ENCODE assay signal across 10 cellular contexts in the genomic region with DNA sequence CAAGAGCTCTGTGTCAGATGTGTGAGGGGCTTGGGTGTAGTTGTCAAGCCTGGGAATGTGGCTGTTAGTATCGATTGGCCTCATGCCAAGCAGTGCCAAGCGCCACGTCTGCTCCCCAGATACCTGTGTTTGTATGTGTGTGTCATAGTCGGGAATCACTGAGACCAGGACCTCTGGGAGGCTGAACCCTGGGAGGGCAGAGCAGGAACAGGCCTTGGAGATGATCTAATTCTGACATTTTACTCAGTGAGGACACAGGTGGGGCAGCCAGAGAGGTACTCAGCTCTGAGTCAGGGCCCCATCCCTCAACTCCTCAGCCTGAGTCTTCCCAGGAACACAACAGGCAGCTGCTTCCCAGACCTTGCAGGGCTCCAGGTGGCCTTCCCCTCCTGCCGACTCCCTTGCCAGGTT. TPM values are rescaled to one million over a fixed set of nuclear protein-coding genes. Genes with fewer than 3 reads are reported as not detected.
A peak's percentile ranks its signal among the peaks of the same experiment; 100 is the strongest.
DNase-seq lines count a peak whose midpoint lies in the region; ATAC-seq and TF ChIP-seq lines count a peak whose summit lies in the region.
"Had no signal": no experiment of that assay in that cellular context is flagged by ENCODE, and none has a peak within 500 bp of the region (broad histone marks: within the 10 kb centered on the region; RNA-seq: fewer than 3 reads in every experiment).

No MANE protein-coding gene starts in this region.

- H3K9me3 Mint-ChIP-seq in activated T-cell treated with anti-CD3 and anti-CD28 coated beads, Interleukin-2, amount 50 U/mL, for 24 hours, result no peaks in the 10 kb centered on the region

- no peak for TF ChIP-seq POLR2A in transverse colon (IDR thresholded peaks at IDR 0.05)

- ATAC-seq in RWPE2 (ENCODE audit: low read depth), result peak; percentile 94

- no peak for DNase-seq in activated T-cell treated with anti-CD3 and anti-CD28 coated beads, Interleukin-2, amount 50 U/mL, for 24 hours
- DNase-seq in activated T-cell treated with anti-CD3 and anti-CD28 coated beads for 4 hours (no peak), RWPE2 (ENCODE audit: low spot score) (peak; percentile 94), kidney epithelial cell (ENCODE audit: low read depth) (peak; percentile 79), transverse colon (peak; percentile 47), NCI-H82 (lab: John Stamatoyannopoulos, UW) (no peak), NCI-H2029 treated with DMSO at 0.1 percent for 48 hours (lab: John Stamatoyannopoulos, UW) (no peak), NCI-H2029 (lab: John Stamatoyannopoulos, UW) (no peak)
- DNase-seq: MM.1S; stimulated activated CD4-positive, alpha-beta T cell treated with anti-CD3 and anti-CD28 coated beads, Interleukin-15, amount 100 ng/mL, for 24 hours had no signal

- H3K9me3 ChIP-seq in RWPE2 (ENCODE audit: severe bottlenecking), result no peaks in the 10 kb centered on the region
- no peaks in the 10 kb centered on the region for H3K9me3 ChIP-seq in transverse colon

- TF ChIP-seq EP300 in transverse colon (IDR thresholded peaks at IDR 0.05; ENCODE audit: low read depth), result no peak

- in situ Hi-C loops in transverse colon (cut with MboI; ENCODE audit: low pct_ligation_motif_present in 1 of 4, low pct_unique_long_range_greater_than_20kb in 1 of 4, low sequenced_read_pairs in 3 of 4), result no loop called here

- TF ChIP-seq CTCF in RWPE2 (IDR thresholded peaks at IDR 0.05; ENCODE audit: poor library complexity, severe bottlenecking) (no peak), kidney epithelial cell (IDR thresholded peaks at IDR 0.05; ENCODE audit: insufficient read depth, low read length, poor library complexity, severe bottlenecking) (no peak), transverse colon (IDR thresholded peaks at IDR 0.05) (no peak)

- no peaks in the 10 kb centered on the region for H3K27me3 ChIP-seq in RWPE2 (ENCODE audit: insufficient read depth, poor library complexity, severe bottlenecking)
- no peaks in the 10 kb centered on the region for H3K27me3 ChIP-seq in kidney epithelial cell (ENCODE audit: control insufficient read depth, insufficient read depth, low read length)
- H3K27me3 ChIP-seq in transverse colon, result no peaks in the 10 kb centered on the region

- 72% methylated on average over 5 of the region's 5 CpGs; no CpG with 5 or more reads in 1 of the 2 donors for WGBS in transverse colon (ENCODE audit: low coverage in 1 of 2), 2 donors

- peaks cover 7% of the 10 kb centered on the region for H3K36me3 Mint-ChIP-seq in activated T-cell treated with anti-CD3 and anti-CD28 coated beads, Interleukin-2, amount 50 U/mL, for 24 hours (ENCODE audit: low read depth)

- peak overlapping the region; percentile 36 for H3K27ac Mint-ChIP-seq in activated T-cell treated with anti-CD3 and anti-CD28 coated beads, Interleukin-2, amount 50 U/mL, for 24 hours

- H3K27ac ChIP-seq in RWPE2 (ENCODE audit: poor library complexity, severe bottlenecking) (peak overlapping the region; percentile 99), transverse colon (peak overlapping the region in 1 of 4 donors; percentile 36)

- no peak overlapping the region for H3K4me3 Mint-ChIP-seq in activated T-cell treated with anti-CD3 and anti-CD28 coated beads, Interleukin-2, amount 50 U/mL, for 24 hours

- peaks cover 45% of the 10 kb centered on the region for H3K36me3 ChIP-seq in RWPE2 (ENCODE audit: low read depth)
- H3K36me3 ChIP-seq in kidney epithelial cell (ENCODE audit: control insufficient read depth, insufficient read depth, low read length), result no peaks in the 10 kb centered on the region
- no peaks in the 10 kb centered on the region for H3K36me3 ChIP-seq in transverse colon

- peaks cover 25% of the 10 kb centered on the region for H3K4me1 Mint-ChIP-seq in activated T-cell treated with anti-CD3 and anti-CD28 coated beads, Interleukin-2, amount 50 U/mL, for 24 hours (ENCODE audit: low read depth)

- H3K4me1 ChIP-seq in RWPE2 (ENCODE audit: insufficient read depth, poor library complexity, severe bottlenecking) (peaks cover 41% of the 10 kb centered on the region), transverse colon (peaks cover 0 to 25% (median 3%) of the 10 kb centered on the region in 4 donors)

- H3K27me3 Mint-ChIP-seq in activated T-cell treated with anti-CD3 and anti-CD28 coated beads, Interleukin-2, amount 50 U/mL, for 24 hours, result no peaks in the 10 kb centered on the region

- intact Hi-C loops in transverse colon (cut with DNase I; ENCODE audit: low total_unique reads), result no loop called here

- H3K4me3 ChIP-seq in RWPE2 (ENCODE audit: severe bottlenecking) (no peak overlapping the region), kidney epithelial cell (ENCODE audit: low read depth, low read length) (no peak overlapping the region), transverse colon (no peak overlapping the region)

RNA-seq across cellular contexts. Expression of a gene that starts 51.2 kb away (rescaled TPM):
- 5.8 and 6.6 TPM in 2 replicates for total RNA-seq in kidney epithelial cell
- total RNA-seq in transverse colon, result 10 to 100 TPM in 1 of 4 donors, 1 to 10 TPM in 2, under 1 TPM in 1; 0.75 to 30.8 (median 3.8) TPM

RNA-seq across cellular contexts. Expression of a gene that starts 58.5 kb away (rescaled TPM):
- total RNA-seq in kidney epithelial cell, result 13.5 and 15.0 TPM in 2 replicates
- 100 to 1,000 TPM in 1 of 4 donors, 10 to 100 TPM in 3; 19.8 to 110 (median 29.3) TPM for total RNA-seq in transverse colon

Comparison
In these comparisons a context has a peak if more than half of its experiments do, and no peak if none do; other contexts are left out.
1. DNase-seq: peak in RWPE2 (single experiment), kidney epithelial cell (single experiment) and transverse colon (single experiment); none in activated T-cell treated with anti-CD3 and anti-CD28 coated beads, Interleukin-2, amount 50 U/mL, for 24 hours (single experiment), activated T-cell treated with anti-CD3 and anti-CD28 coated beads for 4 hours (single experiment), NCI-H82 (single experiment), NCI-H2029 treated with DMSO at 0.1 percent for 48 hours (single experiment) and NCI-H2029 (single experiment).